14 cellular contexts compared by ENCODE assay signal in genomic region chr16:87957296-87958069, GRCh38. TPM values are rescaled to one million over a fixed set of nuclear protein-coding genes. Genes with fewer than 3 reads are reported as not detected.
A peak's percentile ranks its signal among the peaks of the same experiment; 100 is the strongest.
DNase-seq lines count a peak whose midpoint lies in the region; ATAC-seq and TF ChIP-seq lines count a peak whose summit lies in the region.
"Had no signal": no experiment of that assay in that cellular context is flagged by ENCODE, and none has a peak within 500 bp of the region (broad histone marks: within the 10 kb centered on the region; RNA-seq: fewer than 3 reads in every experiment).

No MANE protein-coding gene starts in this region.

- peaks cover 13% of the 10 kb centered on the region for H3K36me3 ChIP-seq in A673 (ENCODE audit: insufficient read depth, low read length, poor library complexity, severe bottlenecking)
- no peaks in the 10 kb centered on the region for H3K36me3 ChIP-seq in CD8-positive, alpha-beta memory T cell (ENCODE audit: insufficient read depth, low read length)
- H3K36me3 ChIP-seq: adrenal gland had no signal

- peaks cover 58 to 94% (median 76%) of the 10 kb centered on the region in 3 donors for H3K4me1 Mint-ChIP-seq in CD8-positive, alpha-beta memory T cell
- peaks cover 58% of the 10 kb centered on the region for H3K4me1 Mint-ChIP-seq in activated T-helper 1 cell treated with anti-CD3 and anti-CD28 coated beads, Interleukin-12 subunit alpha, Interleukin-12 subunit beta, Interleukin-2, Interleukin-4 antibody, amounts not matched to agents 30 ng/mL and 10 ng/mL and 1 ng/mL, durations not matched to agents 14 hours and 24 hours and 36 hours (ENCODE audit: low read depth)
- H3K4me1 Mint-ChIP-seq in memory B cell: peaks cover 46% of the 10 kb centered on the region

- no peaks in the 10 kb centered on the region for H3K9me3 ChIP-seq in A673 (ENCODE audit: low read depth, low read length, poor library complexity, severe bottlenecking)
- H3K9me3 ChIP-seq in CD8-positive, alpha-beta memory T cell (ENCODE audit: low read length): no peaks in the 10 kb centered on the region
- H3K9me3 ChIP-seq: adrenal gland had no signal

- H3K4me3 Mint-ChIP-seq in CD8-positive, alpha-beta memory T cell: peak overlapping the region in 6 of 7 donors; percentile 46 to 79 (median 69)
- peak overlapping the region; percentile 78 for H3K4me3 Mint-ChIP-seq in activated T-helper 1 cell treated with anti-CD3 and anti-CD28 coated beads, Interleukin-12 subunit alpha, Interleukin-12 subunit beta, Interleukin-2, Interleukin-4 antibody, amounts not matched to agents 30 ng/mL and 10 ng/mL and 1 ng/mL, durations not matched to agents 14 hours and 24 hours and 36 hours
- H3K4me3 Mint-ChIP-seq in memory B cell: peak overlapping the region; percentile 72

- peak overlapping the region; percentile 36 to 97 (median 92) for H3K27ac Mint-ChIP-seq in CD8-positive, alpha-beta memory T cell
- H3K27ac Mint-ChIP-seq in activated T-helper 1 cell treated with anti-CD3 and anti-CD28 coated beads, Interleukin-12 subunit alpha, Interleukin-12 subunit beta, Interleukin-2, Interleukin-4 antibody, amounts not matched to agents 30 ng/mL and 10 ng/mL and 1 ng/mL, durations not matched to agents 14 hours and 24 hours and 36 hours: peak overlapping the region; percentile 98
- peak overlapping the region; percentile 81 for H3K27ac Mint-ChIP-seq in memory B cell

- intact Hi-C loops in A673 (cut with micrococcal nuclease; ENCODE audit: unreplicated experiment): loop anchor here (10.0 kb wide), 2 partner anchors 67 to 477 kb away; no protein-coding TSS in a partner anchor
- intact Hi-C loops in activated T-helper 1 cell treated with anti-CD3 and anti-CD28 coated beads, Interleukin-12 subunit alpha, Interleukin-12 subunit beta, Interleukin-2, Interleukin-4 antibody, amounts not matched to agents 30 ng/mL and 10 ng/mL and 1 ng/mL, durations not matched to agents 14 hours and 24 hours and 36 hours (cut with micrococcal nuclease): loop anchor here (2.0 to 10.0 kb wide), 2 partner anchors 47 to 747 kb away; partner anchors contain the start of genes CTU2 and RNF166

- DNase-seq in A673 (ENCODE audit: low spot score): no peak
- no peak for DNase-seq in CD8-positive, alpha-beta memory T cell
- no peak for DNase-seq in activated T-helper 1 cell treated with anti-CD3 and anti-CD28 coated beads, Interleukin-12 subunit alpha, Interleukin-12 subunit beta, Interleukin-2, Interleukin-4 antibody, amounts not matched to agents 30 ng/mL and 10 ng/mL and 1 ng/mL, durations not matched to agents 14 hours and 24 hours and 36 hours (ENCODE audit: low spot score)
- no peak for DNase-seq in memory B cell (ENCODE audit: low spot score in 2 of 2)
- DNase-seq in amniotic stem cell (lab: John Stamatoyannopoulos, UW): no peak
- DNase-seq in stimulated activated CD4-positive, alpha-beta T cell treated with anti-CD3 and anti-CD28 coated beads, Interleukin-1b, Interleukin-23, amount 100 ng/mL, for 48 hours: no peak
- DNase-seq: adrenal gland; effector CD8-positive, alpha-beta T cell; NCI-H1105 treated with DMSO at 0.1 percent for 48 hours; occipital lobe; SHP77 had no signal

- peak overlapping the region; percentile 75 for H3K27ac ChIP-seq in A673 (ENCODE audit: low read depth, low read length, poor library complexity, severe bottlenecking)
- H3K27ac ChIP-seq in CD8-positive, alpha-beta memory T cell (ENCODE audit: low read depth, low read length): peak overlapping the region; percentile 53

- H3K9me3 Mint-ChIP-seq in CD8-positive, alpha-beta memory T cell: no peaks in the 10 kb centered on the region
- H3K9me3 Mint-ChIP-seq in activated T-helper 1 cell treated with anti-CD3 and anti-CD28 coated beads, Interleukin-12 subunit alpha, Interleukin-12 subunit beta, Interleukin-2, Interleukin-4 antibody, amounts not matched to agents 30 ng/mL and 10 ng/mL and 1 ng/mL, durations not matched to agents 14 hours and 24 hours and 36 hours: no peaks in the 10 kb centered on the region
- no peaks in the 10 kb centered on the region for H3K9me3 Mint-ChIP-seq in memory B cell

- POLR2A ChIA-PET in A673 (lab: Charles Lee; ENCODE audit: low non-redundant PET): interaction anchor here (0.5 kb wide), 1 partner anchor 12 kb away, joined by 3 read pairs; no protein-coding TSS in a partner anchor
- POLR2A ChIA-PET in CD8-positive, alpha-beta memory T cell (lab: Charles Lee): no interaction called here

- no peaks in the 10 kb centered on the region for H3K27me3 Mint-ChIP-seq in CD8-positive, alpha-beta memory T cell
- no peaks in the 10 kb centered on the region for H3K27me3 Mint-ChIP-seq in activated T-helper 1 cell treated with anti-CD3 and anti-CD28 coated beads, Interleukin-12 subunit alpha, Interleukin-12 subunit beta, Interleukin-2, Interleukin-4 antibody, amounts not matched to agents 30 ng/mL and 10 ng/mL and 1 ng/mL, durations not matched to agents 14 hours and 24 hours and 36 hours (ENCODE audit: insufficient read depth)
- no peaks in the 10 kb centered on the region for H3K27me3 Mint-ChIP-seq in memory B cell

- CTCF ChIA-PET in A673 (lab: Charles Lee): no interaction called here
- CTCF ChIA-PET in CD8-positive, alpha-beta memory T cell (lab: Charles Lee): no interaction called here

- peaks cover 0 to 74% (median 8%) of the 10 kb centered on the region in 3 donors for H3K36me3 Mint-ChIP-seq in CD8-positive, alpha-beta memory T cell
- H3K36me3 Mint-ChIP-seq in activated T-helper 1 cell treated with anti-CD3 and anti-CD28 coated beads, Interleukin-12 subunit alpha, Interleukin-12 subunit beta, Interleukin-2, Interleukin-4 antibody, amounts not matched to agents 30 ng/mL and 10 ng/mL and 1 ng/mL, durations not matched to agents 14 hours and 24 hours and 36 hours (ENCODE audit: low read depth): peaks cover 27% of the 10 kb centered on the region
- peaks cover 12% of the 10 kb centered on the region for H3K36me3 Mint-ChIP-seq in memory B cell

- ATAC-seq in memory B cell (ENCODE audit: low read depth) (no peak), HG03175 (IDR thresholded peaks at IDR 0.05; ENCODE audit: unreplicated experiment) (no peak), HG02870 (IDR thresholded peaks at IDR 0.05; ENCODE audit: unreplicated experiment) (no peak)

- no peaks in the 10 kb centered on the region for H3K27me3 ChIP-seq in A673 (replicated peaks; ENCODE audit: insufficient read depth, low read depth, low read length, poor library complexity)
- no peaks in the 10 kb centered on the region for H3K27me3 ChIP-seq in CD8-positive, alpha-beta memory T cell (ENCODE audit: insufficient read depth, low read length, poor library complexity, severe bottlenecking)
- H3K27me3 ChIP-seq: adrenal gland had no signal

- no peak for TF ChIP-seq CTCF in A673 (conservative IDR thresholded peaks at IDR 0.05; ENCODE audit: low read depth, low read length)

- H3K4me3 ChIP-seq in A673 (ENCODE audit: low read depth, low read length, poor library complexity, severe bottlenecking): no peak overlapping the region
- no peak overlapping the region for H3K4me3 ChIP-seq in CD8-positive, alpha-beta memory T cell (ENCODE audit: low read length)

- no TSS peak for BruUV-seq in A673 (replicated peaks; lab: Mats Ljungman, UMichigan)

- peaks cover 25% of the 10 kb centered on the region for H3K4me1 ChIP-seq in A673 (ENCODE audit: insufficient read depth, low read length, poor library complexity, severe bottlenecking)
- H3K4me1 ChIP-seq in CD8-positive, alpha-beta memory T cell (ENCODE audit: insufficient read depth, low read length): peaks cover 65% of the 10 kb centered on the region

RNA-seq across cellular contexts. Expression of gene BANP, which starts 6.2 kb away (rescaled TPM):
- total RNA-seq in A673 (2021): 35.2 and 44.3 TPM in 2 replicates
- total RNA-seq in CD8-positive, alpha-beta memory T cell: 10 to 100 TPM; 29.5 to 32.5 TPM
- polyA plus RNA-seq in CD8-positive, alpha-beta memory T cell: 28.5 TPM
- 35.4 and 35.5 TPM in 2 replicates for total RNA-seq in activated T-helper 1 cell treated with anti-CD3 and anti-CD28 coated beads, Interleukin-12 subunit alpha, Interleukin-12 subunit beta, Interleukin-2, Interleukin-4 antibody, amounts not matched to agents 30 ng/mL and 10 ng/mL and 1 ng/mL, durations not matched to agents 14 hours and 24 hours and 36 hours

RNA-seq across cellular contexts. Expression of gene CA5A, which starts 21.2 kb away (rescaled TPM):
- total RNA-seq in A673 (2021): not detected in 2 replicates
- total RNA-seq in CD8-positive, alpha-beta memory T cell: not detected
- polyA plus RNA-seq in CD8-positive, alpha-beta memory T cell: not detected
- total RNA-seq in activated T-helper 1 cell treated with anti-CD3 and anti-CD28 coated beads, Interleukin-12 subunit alpha, Interleukin-12 subunit beta, Interleukin-2, Interleukin-4 antibody, amounts not matched to agents 30 ng/mL and 10 ng/mL and 1 ng/mL, durations not matched to agents 14 hours and 24 hours and 36 hours: 0.13 TPM in 1 of 2 replicates, not detected in the other
- total RNA-seq: glomerular endothelial cell, occipital lobe had no signal
- polyA plus RNA-seq: adrenal gland had no signal
